ENCODE assay signal across 24 cellular contexts in genomic region chr13:94243551-94243950, GRCh38.
"Had no signal": no experiment of that assay in that cellular context is flagged by ENCODE, and none has a peak within 500 bp of the region (broad histone marks: within the 10 kb centered on the region; RNA-seq: fewer than 3 reads in every experiment).

No MANE protein-coding gene starts in this region.

- H3K4me3 ChIP-seq: colonic mucosa, gastrocnemius medialis, heart left ventricle, hepatocyte, left lung, neural progenitor cell, spleen, suprapubic skin, transverse colon, upper lobe of right lung, uterus had no signal

- H3K9me3 ChIP-seq: colonic mucosa, suprapubic skin, uterus had no signal

- H3K4me1 ChIP-seq: colonic mucosa, gastrocnemius medialis, left lung, neural progenitor cell, parathyroid adenoma, suprapubic skin, transverse colon, upper lobe of right lung, uterus had no signal

- H3K4me2 ChIP-seq: hepatocyte, neural progenitor cell had no signal

- H3K27ac ChIP-seq: colonic mucosa, epithelial cell of prostate, gastrocnemius medialis, heart left ventricle, hepatocyte, left lung, neural progenitor cell, parathyroid adenoma, spleen, suprapubic skin, transverse colon, upper lobe of right lung, uterus had no signal

- H3K9ac ChIP-seq: neural progenitor cell, parathyroid adenoma had no signal

- ATAC-seq: esophagus mucosa; gastrocnemius medialis; heart left ventricle; left cardiac atrium; left lung; natural killer cell; sciatic nerve; stimulated activated naive B cell treated with anti-CD40 and anti-IgM and Interleukin-4, amounts not matched to agents 10 μg/mL and 1 μg/mL and 100 μg/mL, for 72 hours; upper lobe of right lung had no signal

- H3K36me3 ChIP-seq: colonic mucosa, gastrocnemius medialis, heart left ventricle, left lung, spleen, suprapubic skin, transverse colon, upper lobe of right lung, uterus had no signal

- H3K27me3 ChIP-seq: colonic mucosa, heart left ventricle, hepatocyte, left lung, neural progenitor cell, spleen, suprapubic skin, transverse colon, upper lobe of right lung had no signal

- DNase-seq: colonic mucosa; effector CD8-positive, alpha-beta T cell; endodermal cell; foreskin fibroblast; gastrocnemius medialis; heart left ventricle; left cardiac atrium; left lung; mesendoderm; midbrain; natural killer cell; spleen; stimulated activated CD4-positive, alpha-beta T cell treated with anti-CD3 and anti-CD28 coated beads, Interleukin-4, amount 100 ng/mL, for 4 hours; stimulated activated naive B cell treated with anti-CD40 and anti-IgM and Interleukin-4, amounts not matched to agents 10 μg/mL and 1 μg/mL and 100 μg/mL, for 72 hours; transverse colon; upper lobe of right lung; uterus had no signal

- H2AFZ ChIP-seq: hepatocyte, neural progenitor cell, parathyroid adenoma had no signal

- H3K79me2 ChIP-seq: hepatocyte, parathyroid adenoma had no signal
